31 cellular contexts compared by ENCODE assay signal in genomic region chr4:46484881-46485280, GRCh38.
"Had no signal": no experiment of that assay in that cellular context is flagged by ENCODE, and none has a peak within 500 bp of the region (broad histone marks: within the 10 kb centered on the region; RNA-seq: fewer than 3 reads in every experiment).

No MANE protein-coding gene starts in this region.

- ATAC-seq: activated T-cell treated with anti-CD3 and anti-CD28 coated beads, Interleukin-2, amount 50 U/mL, for 4 hours; K562; PC-3; SK-N-SH treated with all-trans-retinoic acid at 6 μM for 48 hours; T-cell; T-helper 17 cell had no signal

- H3K36me3 ChIP-seq: brain microvascular endothelial cell, Peyer's patch, SJSA1 had no signal

- H3K9me3 ChIP-seq: Peyer's patch, SJSA1 had no signal

- H3K4me1 ChIP-seq: Peyer's patch, SJSA1 had no signal

- H3K27me3 Mint-ChIP-seq: activated B cell treated with CpG ODN at 0.5 μM for 24 hours; activated CD4-positive, alpha-beta memory T cell treated with anti-CD3 and anti-CD28 coated beads for 36 hours; activated naive CD4-positive, alpha-beta T cell treated with anti-CD3 and anti-CD28 coated beads, Interleukin-2, amount 10 ng/mL, durations not matched to agents 7 days and 5 days; activated naive CD8-positive, alpha-beta T cell; T-cell; T-helper 17 cell had no signal

- H3K27ac Mint-ChIP-seq: activated B cell treated with CpG ODN at 0.5 μM for 24 hours; activated CD4-positive, alpha-beta memory T cell treated with anti-CD3 and anti-CD28 coated beads for 36 hours; activated naive CD4-positive, alpha-beta T cell treated with anti-CD3 and anti-CD28 coated beads, Interleukin-2, amount 10 ng/mL, durations not matched to agents 7 days and 5 days; activated naive CD8-positive, alpha-beta T cell; T-cell; T-helper 17 cell had no signal

- H3K27me3 ChIP-seq: brain microvascular endothelial cell, Peyer's patch, SJSA1 had no signal

- H3K4me3 ChIP-seq: K562, Peyer's patch, SJSA1 had no signal

- H3K4me1 Mint-ChIP-seq: activated B cell treated with CpG ODN at 0.5 μM for 24 hours; activated naive CD4-positive, alpha-beta T cell treated with anti-CD3 and anti-CD28 coated beads, Interleukin-2, amount 10 ng/mL, durations not matched to agents 7 days and 5 days; T-cell; T-helper 17 cell had no signal

- H3K36me3 Mint-ChIP-seq: activated CD4-positive, alpha-beta memory T cell treated with anti-CD3 and anti-CD28 coated beads for 36 hours; activated naive CD4-positive, alpha-beta T cell treated with anti-CD3 and anti-CD28 coated beads, Interleukin-2, amount 10 ng/mL, durations not matched to agents 7 days and 5 days; activated naive CD8-positive, alpha-beta T cell; T-cell had no signal

- H3K9me3 Mint-ChIP-seq: activated B cell treated with CpG ODN at 0.5 μM for 24 hours had no signal

- H3K27ac ChIP-seq: brain microvascular endothelial cell, Peyer's patch, SJSA1, VCaP had no signal

- DNase-seq: activated B cell treated with CpG ODN at 0.5 μM for 24 hours; activated CD4-positive, alpha-beta memory T cell treated with anti-CD3 and anti-CD28 coated beads for 36 hours; activated CD4-positive, alpha-beta T cell treated with anti-CD3 and anti-CD28 coated beads for 4 hours; activated CD4-positive, alpha-beta T cell treated with anti-CD3 and anti-CD28 coated beads, Interleukin-2, amount 50 U/mL, for 1 hour; activated CD4-positive, CD25-positive, alpha-beta regulatory T cell treated with anti-CD3 and anti-CD28 coated beads, Interleukin-2, amount 50 U/mL, for 72 hours; activated CD8-positive, alpha-beta memory T cell treated with anti-CD3 and anti-CD28 coated beads, Interleukin-2, amount 50 U/mL, for 4 hours; activated effector memory CD4-positive, alpha-beta T cell treated with Interleukin-2 at 50 U/mL for 16 hours; activated naive CD4-positive, alpha-beta T cell treated with anti-CD3 and anti-CD28 coated beads, Interleukin-2, amount 10 ng/mL, durations not matched to agents 7 days and 5 days; activated T-cell treated with anti-CD3 and anti-CD28 coated beads for 4 hours; activated T-cell treated with anti-CD3 and anti-CD28 coated beads, Interleukin-2, amount 50 U/mL, for 4 hours; brain microvascular endothelial cell; NCI-H1092; NCI-H1436 treated with DMSO at 0.1 percent for 48 hours; NCI-H1694 treated with DMSO at 0.1 percent for 48 hours; NCI-H2029; NCI-H345; NCI-H524 treated with DMSO at 0.1 percent for 48 hours; NCI-H748 treated with DMSO at 0.1 percent for 48 hours; NK-92 treated with Interleukin-12 subunit alpha and Interleukin-12 subunit beta, amount 100 ng/mL, for 24 hours; PC-3; Peyer's patch; RPMI8226; SHP77 treated with DMSO at 0.1 percent for 48 hours; T-cell; T-helper 17 cell had no signal

- FAIRE-seq: astrocyte, K562 had no signal

- H3K4me3 Mint-ChIP-seq: activated B cell treated with CpG ODN at 0.5 μM for 24 hours; activated CD4-positive, alpha-beta memory T cell treated with anti-CD3 and anti-CD28 coated beads for 36 hours; activated naive CD4-positive, alpha-beta T cell treated with anti-CD3 and anti-CD28 coated beads, Interleukin-2, amount 10 ng/mL, durations not matched to agents 7 days and 5 days; activated naive CD8-positive, alpha-beta T cell; activated T-cell treated with anti-CD3 and anti-CD28 coated beads, Interleukin-2, amount 50 U/mL, for 4 hours; T-cell; T-helper 17 cell had no signal
